ENCODE assay signal across 32 cellular contexts in genomic region chr1:111631502-111631901, GRCh38. TPM values are rescaled to one million over a fixed set of nuclear protein-coding genes. Genes with fewer than 3 reads are reported as not detected.
DNase-seq lines count a peak whose midpoint lies in the region; ATAC-seq, FAIRE-seq and TF ChIP-seq lines count a peak whose summit lies in the region.
"Had no signal": no experiment of that assay in that cellular context is flagged by ENCODE, and none has a peak within 500 bp of the region (broad histone marks: within the 10 kb centered on the region; RNA-seq: fewer than 3 reads in every experiment).

No MANE protein-coding gene starts in this region.

- H3K36me3 ChIP-seq in GM12878 (ENCODE audit: control insufficient read depth in 2 of 2, insufficient read depth in 2 of 2, low read length in 1 of 2), result peaks cover 0 to 10% of the 10 kb centered on the region in 2 experiments; a peak in 1 of 4 replicates
- no peaks in the 10 kb centered on the region for H3K36me3 ChIP-seq in sigmoid colon
- H3K36me3 ChIP-seq: ascending aorta, cardiac muscle cell, esophagus muscularis mucosa, MG63, ovary had no signal

- no TSS peak for BruUV-seq in GM12878 (replicated peaks; lab: Mats Ljungman, UMichigan)

- no peak for FAIRE-seq in GM12878 (lab: Jason Lieb, UNC)
- FAIRE-seq: small intestine had no signal

- H3K4me1 ChIP-seq in GM12878 (ENCODE audit: control insufficient read depth, insufficient read depth, low read length), result peaks cover 41% of the 10 kb centered on the region
- H3K4me1 ChIP-seq in sigmoid colon, result peaks cover 0 to 99% (median 88%) of the 10 kb centered on the region in 4 donors
- H3K4me1 ChIP-seq: foreskin keratinocyte had no signal

- no peak overlapping the region for H3K27ac ChIP-seq in CD4-positive, alpha-beta T cell (ENCODE audit: low read depth, low read length)
- H3K27ac ChIP-seq in GM12878 (ENCODE audit: control insufficient read depth, insufficient read depth), result 0 out of 2 replicates have a peak overlapping the region, but pooled peaks have one; percentile 15
- peak overlapping the region in 1 of 4 donors; percentile 35 for H3K27ac ChIP-seq in sigmoid colon
- H3K27ac ChIP-seq: ascending aorta, cardiac muscle cell, coronary artery, foreskin keratinocyte, ovary, RWPE1 had no signal

- no peaks in the 10 kb centered on the region; the same call in 1 of the 2 replicates for H4K20me1 ChIP-seq in GM12878 (ENCODE audit: control insufficient read depth, insufficient read depth)

- H2AFZ ChIP-seq in GM12878 (ENCODE audit: control insufficient read depth, low read depth, low read length), result no peak overlapping the region

- ATAC-seq in activated CD8-positive, alpha-beta memory T cell treated with anti-CD3 and anti-CD28 coated beads, Interleukin-2, amount 10 ng/mL, durations not matched to agents 7 days and 5 days, result no peak
- no peak for ATAC-seq in CD4-positive, alpha-beta T cell (ENCODE audit: poor library complexity)
- ATAC-seq in GM12878, result no peak
- ATAC-seq: foreskin keratinocyte had no signal

- POLR2A ChIA-PET in CD4-positive, alpha-beta T cell (lab: Charles Lee), result no interaction called here
- POLR2A ChIA-PET in GM12878 (lab: Charles Lee), result no interaction called here

- DNase-seq in activated CD8-positive, alpha-beta memory T cell treated with anti-CD3 and anti-CD28 coated beads, Interleukin-2, amount 10 ng/mL, durations not matched to agents 7 days and 5 days, result no peak
- DNase-seq in activated CD8-positive, alpha-beta memory T cell treated with anti-CD3 and anti-CD28 coated beads, Interleukin-2, amount 50 U/mL, for 48 hours, result no peak
- no peak for DNase-seq in CD4-positive, alpha-beta T cell
- DNase-seq in GM12878 (ENCODE audit: low read depth, low spot score), result no peak
- DNase-seq in erythroblast (lab: John Stamatoyannopoulos, UW), result no peak
- no peak for DNase-seq in glutamatergic neuron
- no peak for DNase-seq in sigmoid colon
- DNase-seq: ACHN; activated CD4-positive, alpha-beta T cell treated with anti-CD3 and anti-CD28 coated beads for 48 hours; activated CD8-positive, alpha-beta memory T cell treated with anti-CD3 and anti-CD28 coated beads, Interleukin-2, amount 50 U/mL, for 4 hours; activated naive CD4-positive, alpha-beta T cell treated with Interleukin-2 at 50 U/mL for 16 hours; Calu3; DMS79 treated with DMSO at 0.1 percent for 48 hours; endodermal cell; foreskin keratinocyte; H7; KG1; MG63; NCI-H1436 treated with DMSO at 0.1 percent for 48 hours; NCI-H345; NCI-H774; ovary; small intestine had no signal

- no peaks in the 10 kb centered on the region for H3K27me3 ChIP-seq in CD4-positive, alpha-beta T cell (ENCODE audit: control insufficient read depth, insufficient read depth, low read length)
- H3K27me3 ChIP-seq in GM12878 (replicated peaks in 1 of 2; ENCODE audit: control insufficient read depth in 2 of 2, insufficient read depth in 2 of 2, low read length in 1 of 2) (no peaks in the 10 kb centered on the region), sigmoid colon (no peaks in the 10 kb centered on the region)
- H3K27me3 ChIP-seq: ascending aorta, cardiac muscle cell, esophagus muscularis mucosa, foreskin keratinocyte, MG63, ovary had no signal

- H3K4me3 Mint-ChIP-seq in activated CD8-positive, alpha-beta memory T cell treated with anti-CD3 and anti-CD28 coated beads, Interleukin-2, amount 10 ng/mL, durations not matched to agents 7 days and 5 days, result no peak overlapping the region
- peak overlapping the region; percentile 28 for H3K4me3 Mint-ChIP-seq in CD4-positive, alpha-beta T cell
- H3K4me3 Mint-ChIP-seq in IgD-negative memory B cell (no peak overlapping the region), glutamatergic neuron (ENCODE audit: unreplicated experiment) (no peak overlapping the region)
- H3K4me3 Mint-ChIP-seq: endodermal cell; T-helper 1 cell treated with Interleukin-12 subunit alpha and Interleukin-12 subunit beta and Interleukin-4 antibody, amounts not matched to agents 30 μg/mL and 1 μg/mL, for 36 hours; type B pancreatic cell had no signal

- peaks cover 97% of the 10 kb centered on the region for H3K79me2 ChIP-seq in GM12878 (ENCODE audit: control insufficient read depth, insufficient read depth, low read length)

- H3K4me2 ChIP-seq in GM12878 (ENCODE audit: control insufficient read depth, insufficient read depth), result no peak overlapping the region; the same call in 1 of the 2 replicates

- TF ChIP-seq RAD21 in GM12878 (IDR thresholded peaks at IDR 0.05; ENCODE audit: insufficient read depth, low read depth, low read length), result no peak

- H3K27ac Mint-ChIP-seq in activated CD8-positive, alpha-beta memory T cell treated with anti-CD3 and anti-CD28 coated beads, Interleukin-2, amount 10 ng/mL, durations not matched to agents 7 days and 5 days, result peak overlapping the region; percentile 52
- H3K27ac Mint-ChIP-seq in CD4-positive, alpha-beta T cell, result peak overlapping the region; percentile 95
- H3K27ac Mint-ChIP-seq in IgD-negative memory B cell, result peak overlapping the region in 2 of 3 donors; percentile 55 to 73
- H3K27ac Mint-ChIP-seq in glutamatergic neuron (ENCODE audit: unreplicated experiment), result no peak overlapping the region
- H3K27ac Mint-ChIP-seq: endodermal cell, type B pancreatic cell had no signal

- H3K9me3 ChIP-seq in CD4-positive, alpha-beta T cell (ENCODE audit: control insufficient read depth, low read length), result no peaks in the 10 kb centered on the region
- no peaks in the 10 kb centered on the region for H3K9me3 ChIP-seq in GM12878 (replicated peaks; ENCODE audit: control insufficient read depth, insufficient read depth, low read length)
- no peaks in the 10 kb centered on the region for H3K9me3 ChIP-seq in sigmoid colon
- H3K9me3 ChIP-seq: ascending aorta, esophagus muscularis mucosa, MG63, ovary had no signal

- peaks cover 80% of the 10 kb centered on the region for H3K4me1 Mint-ChIP-seq in activated CD8-positive, alpha-beta memory T cell treated with anti-CD3 and anti-CD28 coated beads, Interleukin-2, amount 10 ng/mL, durations not matched to agents 7 days and 5 days
- H3K4me1 Mint-ChIP-seq in CD4-positive, alpha-beta T cell (ENCODE audit: low read depth), result peaks cover 86% of the 10 kb centered on the region
- H3K4me1 Mint-ChIP-seq in IgD-negative memory B cell, result peaks cover 67 to 75% (median 72%) of the 10 kb centered on the region in 3 donors
- H3K4me1 Mint-ChIP-seq in glutamatergic neuron (ENCODE audit: low read depth, unreplicated experiment), result peaks cover 2% of the 10 kb centered on the region

- RAD21 ChIA-PET in GM12878 (lab: Charles Lee; ENCODE audit: unreplicated experiment), result interaction anchor here (1.1 to 16.8 kb wide), 5 partner anchors 10 to 124 kb away, joined by 3 to 331 read pairs (median 15); partner anchors contain the start of gene RAP1A

- no peaks in the 10 kb centered on the region for H3K9me3 Mint-ChIP-seq in activated CD8-positive, alpha-beta memory T cell treated with anti-CD3 and anti-CD28 coated beads, Interleukin-2, amount 10 ng/mL, durations not matched to agents 7 days and 5 days (ENCODE audit: low read depth)
- no peaks in the 10 kb centered on the region for H3K9me3 Mint-ChIP-seq in CD4-positive, alpha-beta T cell
- no peaks in the 10 kb centered on the region for H3K9me3 Mint-ChIP-seq in IgD-negative memory B cell
- H3K9me3 Mint-ChIP-seq in glutamatergic neuron (ENCODE audit: unreplicated experiment), result no peaks in the 10 kb centered on the region
- H3K9me3 Mint-ChIP-seq: endodermal cell; T-helper 1 cell treated with Interleukin-12 subunit alpha and Interleukin-12 subunit beta and Interleukin-4 antibody, amounts not matched to agents 30 μg/mL and 1 μg/mL, for 36 hours; type B pancreatic cell had no signal

- in situ Hi-C loops in GM12878 (cut with MboI), result no loop called here

- SMC1A ChIA-PET in GM12878 (lab: Charles Lee; ENCODE audit: uncharacterized antibody, unreplicated experiment), result interaction anchor here (0.6 to 16.8 kb wide), 7 partner anchors 10 to 124 kb away, joined by 3 to 446 read pairs (median 4); no protein-coding TSS in a partner anchor

- CTCF ChIA-PET in activated CD8-positive, alpha-beta memory T cell treated with anti-CD3 and anti-CD28 coated beads, Interleukin-2, amount 10 ng/mL, durations not matched to agents 7 days and 5 days (lab: Charles Lee), result interaction anchor here (1.3 to 1.7 kb wide), 2 partner anchors 38 to 123 kb away, joined by 4 to 6 read pairs; no protein-coding TSS in a partner anchor
- CTCF ChIA-PET in CD4-positive, alpha-beta T cell (lab: Charles Lee), result interaction anchor here (1.3 kb wide), 1 partner anchor 16 kb away, joined by 3 read pairs; no protein-coding TSS in a partner anchor
- CTCF ChIA-PET in GM12878 (lab: Yijun Ruan, JAX), result interaction anchor here (0.7 to 6.7 kb wide), 4 partner anchors 36 to 124 kb away, joined by 3 to 38 read pairs (median 3); partner anchors contain the start of gene DDX20

- intact Hi-C loops in CD4-positive, alpha-beta T cell (cut with DNase I, micrococcal nuclease), result no loop called here
- intact Hi-C loops in GM12878 (cut with micrococcal nuclease; ENCODE audit: unreplicated experiment) (no loop called here), sigmoid colon (cut with DNase I) (no loop called here)

- H3K4me3 ChIP-seq in GM12878 (no peak overlapping the region), sigmoid colon (no peak overlapping the region)
- H3K4me3 ChIP-seq: ascending aorta, cardiac muscle cell, coronary artery, esophagus muscularis mucosa, lung, MG63, ovary had no signal

- no peaks in the 10 kb centered on the region for H3K27me3 Mint-ChIP-seq in activated CD8-positive, alpha-beta memory T cell treated with anti-CD3 and anti-CD28 coated beads, Interleukin-2, amount 10 ng/mL, durations not matched to agents 7 days and 5 days
- H3K27me3 Mint-ChIP-seq in CD4-positive, alpha-beta T cell, result no peaks in the 10 kb centered on the region
- H3K27me3 Mint-ChIP-seq in IgD-negative memory B cell (peaks cover 3% of the 10 kb centered on the region), glutamatergic neuron (ENCODE audit: unreplicated experiment) (no peaks in the 10 kb centered on the region)
- H3K27me3 Mint-ChIP-seq: type B pancreatic cell had no signal

- no peak overlapping the region for H3K9ac ChIP-seq in GM12878 (ENCODE audit: control insufficient read depth, insufficient read depth, low read length)

- peaks cover 45% of the 10 kb centered on the region for H3K36me3 Mint-ChIP-seq in activated CD8-positive, alpha-beta memory T cell treated with anti-CD3 and anti-CD28 coated beads, Interleukin-2, amount 10 ng/mL, durations not matched to agents 7 days and 5 days
- peaks cover 41% of the 10 kb centered on the region for H3K36me3 Mint-ChIP-seq in CD4-positive, alpha-beta T cell (ENCODE audit: low read depth)
- no peaks in the 10 kb centered on the region for H3K36me3 Mint-ChIP-seq in IgD-negative memory B cell
- no peaks in the 10 kb centered on the region for H3K36me3 Mint-ChIP-seq in glutamatergic neuron (ENCODE audit: unreplicated experiment)
- H3K36me3 Mint-ChIP-seq: type B pancreatic cell had no signal

- 5% methylated on average over 2 of the region's 2 CpGs for WGBS in GM12878 (ENCODE audit: insufficient coverage, insufficient replicate concordance, low lambda C conversion rate, missing lambda C conversion rate)
- WGBS in sigmoid colon, 2 donors, result 35 to 67% methylated on average over 2 of the region's 2 CpGs

- TF ChIP-seq POLR2A in GM12878 (IDR thresholded peaks at IDR 0.05; ENCODE audit: low read depth, low read length) (no peak), erythroblast (IDR thresholded peaks at IDR 0.05; ENCODE audit: low read length) (no peak), sigmoid colon (IDR thresholded peaks at IDR 0.05) (no peak)

- no peak for TF ChIP-seq CTCF in CD4-positive, alpha-beta T cell (IDR thresholded peaks at IDR 0.05)
- no peak for TF ChIP-seq CTCF in GM12878 (IDR thresholded peaks at IDR 0.05 in 2 of 3, conservative IDR thresholded peaks at IDR 0.05 in 1 of 3; ENCODE audit: control insufficient read depth in 2 of 3, extremely low read depth in 1 of 3, insufficient read depth in 1 of 3, low read depth in 3 of 3, low read length in 3 of 3)
- TF ChIP-seq CTCF in glutamatergic neuron (IDR thresholded peaks at IDR 0.05; ENCODE audit: partially characterized antibody, unreplicated experiment), result no peak
- no peak for TF ChIP-seq CTCF in sigmoid colon (IDR thresholded peaks at IDR 0.05)

- TF ChIP-seq EP300 in GM12878 (IDR thresholded peaks at IDR 0.05; ENCODE audit: borderline replicate concordance in 1 of 2, control insufficient read depth in 1 of 2, low read depth in 2 of 2, low read length in 2 of 2) (no peak), sigmoid colon (IDR thresholded peaks at IDR 0.05) (no peak)

RNA-seq across cellular contexts. Expression of gene RAP1A, which starts 11.9 kb away (rescaled TPM):
- 100 to 1,000 TPM; 161 to 224 TPM for total RNA-seq in activated CD8-positive, alpha-beta memory T cell treated with anti-CD3 and anti-CD28 coated beads, Interleukin-2, amount 10 ng/mL, durations not matched to agents 7 days and 5 days
- 10 to 100 TPM; 63.8 to 67.1 TPM for total RNA-seq in CD4-positive, alpha-beta T cell
- polyA plus RNA-seq in IgD-negative memory B cell (44.9 TPM), GM12878 (2011; rRNA removed) (141 and 206 TPM in 2 replicates), GM12878 (2014; fragmentation: Illumina TruSeq; extraction: Trizol) (213 and 259 TPM in 2 replicates), GM12878 (2014; fragmentation: Nextera tagmentation; extraction: Ambion mirVana) (10 to 100 TPM; 71.8 to 93.7 TPM), GM12878 (2014; rRNA removed) (86.4 and 106 TPM in 2 replicates), GM12878 (2016; fragmentation: Nextera tagmentation; extraction: Ambion mirVana) (10 to 100 TPM; 76.7 to 78.4 TPM), sigmoid colon (100 to 1,000 TPM in 2 of 3 donors, 10 to 100 TPM in 1; 87.5 to 205 (median 178) TPM)
- total RNA-seq in GM12878 (2013; cell fraction: nucleolus; rRNA removed), result 52.4 and 56.6 TPM in 2 replicates
- total RNA-seq in GM12878 (2014; rRNA removed) (41.6 and 53.4 TPM in 2 replicates), GM12878 (2014; rRNA removed; fragmentation: Illumina TruSeq; extraction: Trizol) (38.4 and 42.2 TPM in 2 replicates), GM12878 (2021) (141 TPM in 2 replicates), glutamatergic neuron (ENCODE audit: unreplicated experiment) (17.9 TPM), sigmoid colon (100 to 1,000 TPM; 213 to 381 (median 301) TPM)
- 81.1 TPM for polyA plus RNA-seq in GM12878 (2011; ENCODE audit: low read depth)
- 43.4 and 49.4 TPM in 2 replicates for polyA plus RNA-seq in GM12878 (2011; cell fraction: cytosol; rRNA removed)
- polyA plus RNA-seq in GM12878 (2011; cell fraction: nucleus; rRNA removed), result 31.2 and 34.0 TPM in 2 replicates
- 144 and 163 TPM in 2 replicates for polyA plus RNA-seq in GM12878 (2012)
- polyA minus RNA-seq in GM12878 (2011; rRNA and poly(A)+ RNA removed), result 29.2 and 61.7 TPM in 2 replicates
- 20.2 and 26.1 TPM in 2 replicates for polyA minus RNA-seq in GM12878 (2011; cell fraction: cytosol; rRNA and poly(A)+ RNA removed)
- polyA minus RNA-seq in GM12878 (2011; cell fraction: nucleus; rRNA and poly(A)+ RNA removed), result 10.6 and 17.6 TPM in 2 replicates
